In genomic region chr10:92173996-92174395, GRCh38 we compare ENCODE assay signal across 26 cellular contexts.
"Had no signal": no experiment of that assay in that cellular context is flagged by ENCODE, and none has a peak within 500 bp of the region (broad histone marks: within the 10 kb centered on the region; RNA-seq: fewer than 3 reads in every experiment).

No MANE protein-coding gene starts in this region.

- ATAC-seq: effector memory CD8-positive, alpha-beta T cell; gastroesophageal sphincter; heart left ventricle; left lung; lower lobe of right lung; sciatic nerve; stimulated activated effector memory CD8-positive, alpha-beta T cell treated with anti-CD3 and anti-CD28 coated beads, Interleukin-12 subunit alpha, Interleukin-12 subunit beta, amount 100 ng/mL, for 72 hours; stimulated activated naive CD8-positive, alpha-beta T cell treated with anti-CD3 and anti-CD28 coated beads, Interleukin-15, amount 100 ng/mL, for 72 hours had no signal

- H3K9me3 ChIP-seq: ascending aorta, gastroesophageal sphincter, left lung, lower lobe of right lung, ovary, upper lobe of left lung, vagina had no signal

- H3K27me3 ChIP-seq: ascending aorta, cardiac muscle cell, gastroesophageal sphincter, heart left ventricle, left lung, ovary, upper lobe of left lung, vagina had no signal

- H3K4me1 ChIP-seq: ascending aorta, left lung, lower lobe of right lung, vagina had no signal

- DNase-seq: activated CD4-positive, alpha-beta T cell treated with anti-CD3 and anti-CD28 coated beads for 4 hours; activated CD4-positive, alpha-beta T cell treated with anti-CD3 and anti-CD28 coated beads, Interleukin-2, amount 50 U/mL, for 4 hours; activated effector memory CD4-positive, alpha-beta T cell treated with anti-CD3 and anti-CD28 coated beads, Interleukin-2, amount 50 U/mL, for 16 hours; activated naive CD4-positive, alpha-beta T cell treated with anti-CD3 and anti-CD28 coated beads for 36 hours; activated naive CD8-positive, alpha-beta T cell treated with anti-CD3 and anti-CD28 coated beads, Interleukin-2, amount 10 ng/mL, durations not matched to agents 7 days and 5 days; activated T-cell treated with anti-CD3 and anti-CD28 coated beads, Interleukin-2, amount 50 U/mL, for 1 hour; cortex of kidney; effector memory CD8-positive, alpha-beta T cell; erythroblast; heart left ventricle; hypothalamus; kidney glomerular epithelial cell; left lung; lower lobe of right lung; ovary; retina; stimulated activated CD4-positive, alpha-beta T cell treated with anti-CD3 and anti-CD28 coated beads, Interleukin-4, amount 100 ng/mL, for 24 hours; stimulated activated naive CD8-positive, alpha-beta T cell treated with anti-CD3 and anti-CD28 coated beads, Interleukin-15, amount 100 ng/mL, for 72 hours; upper lobe of left lung had no signal

- H3K27ac ChIP-seq: ascending aorta, cardiac muscle cell, gastroesophageal sphincter, heart left ventricle, left lung, lower lobe of right lung, ovary, skin epidermis, upper lobe of left lung, vagina had no signal

- H3K4me3 ChIP-seq: ascending aorta, cardiac muscle cell, gastroesophageal sphincter, heart left ventricle, left lung, lower lobe of right lung, ovary, skin epidermis, upper lobe of left lung, vagina had no signal

- H3K36me3 ChIP-seq: ascending aorta, cardiac muscle cell, left lung, lower lobe of right lung, ovary, vagina had no signal
